Comparison of ENCODE assay signal across 16 cellular contexts in the genomic region with DNA sequence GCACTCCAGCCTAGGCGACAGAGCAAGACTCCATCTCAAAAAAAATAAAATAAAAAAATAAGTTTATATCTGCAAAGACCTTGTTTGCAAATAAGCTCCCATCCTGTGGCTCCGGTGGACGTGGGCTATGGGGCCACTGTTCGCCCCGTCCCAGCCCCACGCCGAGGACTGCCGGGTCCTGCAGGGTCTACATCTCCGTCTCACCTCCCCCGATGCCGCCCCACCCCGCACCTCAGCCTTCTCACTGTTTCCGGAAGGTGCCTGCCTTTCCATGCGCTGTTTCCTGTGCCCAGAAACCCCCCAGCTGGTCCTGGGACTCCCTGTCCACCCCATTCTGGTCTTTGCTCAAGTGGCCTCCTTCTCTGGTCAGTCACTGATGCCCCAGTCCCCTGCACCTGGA. TPM values are rescaled to one million over a fixed set of nuclear protein-coding genes. Genes with fewer than 3 reads are reported as not detected.
"Had no signal": no experiment of that assay in that cellular context is flagged by ENCODE, and none has a peak within 500 bp of the region (broad histone marks: within the 10 kb centered on the region; RNA-seq: fewer than 3 reads in every experiment).

No MANE protein-coding gene starts in this region.

- H3K4me3 Mint-ChIP-seq: type B pancreatic cell had no signal

- H3K4me3 ChIP-seq: body of pancreas, dorsolateral prefrontal cortex had no signal

- H3K27ac Mint-ChIP-seq: activated T-helper 1 cell treated with anti-CD3 and anti-CD28 coated beads, Interleukin-12 subunit alpha, Interleukin-12 subunit beta, Interleukin-2, Interleukin-4 antibody, amounts not matched to agents 30 ng/mL and 10 ng/mL and 1 ng/mL, durations not matched to agents 14 hours and 24 hours and 36 hours; natural killer cell had no signal

- H3K27ac ChIP-seq: dorsolateral prefrontal cortex had no signal

- H3K36me3 Mint-ChIP-seq: natural killer cell, type B pancreatic cell had no signal

- DNase-seq: activated CD8-positive, alpha-beta memory T cell treated with anti-CD3 and anti-CD28 coated beads for 24 hours; activated gamma-delta T cell treated with Interleukin-2 at 50 U/mL for 16 hours; body of pancreas; central memory CD4-positive, alpha-beta T cell; dorsolateral prefrontal cortex; mesendoderm; natural killer cell; nucleus accumbens; stimulated activated CD4-positive, alpha-beta T cell treated with anti-CD3 and anti-CD28 coated beads, Interleukin-2, amount 100 ng/mL, for 24 hours; stimulated activated naive CD4-positive, alpha-beta T cell treated with Interleukin-2 at 50 U/mL for 16 hours; T-helper 2 cell had no signal

- H3K9me3 Mint-ChIP-seq: activated naive CD4-positive, alpha-beta T cell treated with anti-CD3 and anti-CD28 coated beads, Interleukin-2, amount 50 U/mL, for 72 hours; activated T-helper 1 cell treated with anti-CD3 and anti-CD28 coated beads, Interleukin-12 subunit alpha, Interleukin-12 subunit beta, Interleukin-2, Interleukin-4 antibody, amounts not matched to agents 30 ng/mL and 10 ng/mL and 1 ng/mL, durations not matched to agents 14 hours and 24 hours and 36 hours; natural killer cell; type B pancreatic cell had no signal

- H3K27me3 ChIP-seq: body of pancreas, dorsolateral prefrontal cortex had no signal

- H3K27me3 Mint-ChIP-seq: type B pancreatic cell had no signal

- H3K9me3 ChIP-seq: body of pancreas had no signal

- ATAC-seq: activated naive CD4-positive, alpha-beta T cell treated with anti-CD3 and anti-CD28 coated beads, Interleukin-2, amount 50 U/mL, for 72 hours; body of pancreas; natural killer cell had no signal

RNA-seq across cellular contexts. Expression of gene TMEM184A, which starts 46.8 kb away (rescaled TPM):
- total RNA-seq: posterior vena cava, skeletal muscle tissue had no signal
